In genomic region chr10:132382231-132382922, GRCh38 we compare ENCODE assay signal across 9 cellular contexts. TPM values are rescaled to one million over a fixed set of nuclear protein-coding genes. Genes with fewer than 3 reads are reported as not detected.
A peak's percentile ranks its signal among the peaks of the same experiment; 100 is the strongest.
DNase-seq lines count a peak whose midpoint lies in the region; ATAC-seq, FAIRE-seq and TF ChIP-seq lines count a peak whose summit lies in the region.
"Had no signal": no experiment of that assay in that cellular context is flagged by ENCODE, and none has a peak within 500 bp of the region (broad histone marks: within the 10 kb centered on the region; RNA-seq: fewer than 3 reads in every experiment).

No MANE protein-coding gene starts in this region.

- H3K9me3 ChIP-seq in K562 (replicated peaks; ENCODE audit: control insufficient read depth, insufficient read depth, low read depth, low read length) (no peaks in the 10 kb centered on the region), osteoblast (ENCODE audit: low read depth, low read length) (no peaks in the 10 kb centered on the region)

- TF ChIP-seq POLR2A in K562 (conservative IDR thresholded peaks at IDR 0.05): no peak

- POLR2A ChIA-PET in K562 (lab: Yijun Ruan, JAX): no interaction called here

- TF ChIP-seq EP300 in K562 (IDR thresholded peaks at IDR 0.05; ENCODE audit: low read length): no peak

- H3K36me3 ChIP-seq in K562 (ENCODE audit: control insufficient read depth, insufficient read depth, low read length): no peaks in the 10 kb centered on the region
- H3K36me3 ChIP-seq in osteoblast (ENCODE audit: insufficient read depth, low read length): no peaks in the 10 kb centered on the region

- H3K79me2 ChIP-seq in K562 (ENCODE audit: control insufficient read depth, insufficient read depth, low read length) (no peaks in the 10 kb centered on the region), osteoblast (ENCODE audit: insufficient read depth, low read length) (no peaks in the 10 kb centered on the region)

- H3K4me2 ChIP-seq in K562 (ENCODE audit: insufficient read depth, low read length) (no peak overlapping the region), osteoblast (ENCODE audit: insufficient read depth, low read length) (no peak overlapping the region)

- no peak for TF ChIP-seq RAD21 in K562 (CRISPR knock-in tag; conservative IDR thresholded peaks at IDR 0.05 in 1 of 2, IDR thresholded peaks at IDR 0.05 in 1 of 2)

- no peak for ATAC-seq in K562
- ATAC-seq in sciatic nerve: no peak
- ATAC-seq: activated CD4-positive, alpha-beta T cell treated with anti-CD3 and anti-CD28 coated beads for 36 hours had no signal

- no peak overlapping the region for H3K27ac ChIP-seq in K562 (ENCODE audit: extremely low read depth, low read depth, low read length)
- no peak overlapping the region for H3K27ac ChIP-seq in osteoblast (ENCODE audit: low read depth, low read length)

- no peak overlapping the region for H3K4me3 ChIP-seq in K562
- H3K4me3 ChIP-seq in osteoblast (ENCODE audit: insufficient read depth, low read length): no peak overlapping the region

- H3K9ac ChIP-seq in K562 (ENCODE audit: insufficient read depth in 1 of 2, low read depth in 2 of 2, low read length in 2 of 2): no peak overlapping the region

- no peaks in the 10 kb centered on the region for H4K20me1 ChIP-seq in K562 (replicated peaks; ENCODE audit: control insufficient read depth, insufficient read depth, low read length)
- no peaks in the 10 kb centered on the region for H4K20me1 ChIP-seq in osteoblast (ENCODE audit: insufficient read depth, low read length)

- DNase-seq in Daoy (ENCODE audit: low read depth): peak; percentile 85
- peak; percentile 38 for DNase-seq in LHCN-M2 (ENCODE audit: low read depth)
- DNase-seq in K562 (ENCODE audit: extremely low read depth in 1 of 4, low spot score in 3 of 4): no peak
- peak; percentile 15 for DNase-seq in osteoblast (ENCODE audit: insufficient read length, low spot score, missing footprints)
- no peak for DNase-seq in T-helper 9 cell
- no peak for DNase-seq in sciatic nerve (ENCODE audit: low spot score)
- DNase-seq in CD1c-positive myeloid dendritic cell (ENCODE audit: extremely low spot score): no peak
- DNase-seq: activated CD4-positive, alpha-beta T cell treated with anti-CD3 and anti-CD28 coated beads for 36 hours; substantia nigra had no signal

- no TSS peak for BruUV-seq in K562 (replicated peaks; lab: Mats Ljungman, UMichigan)

- peaks cover 0 to 19% of the 10 kb centered on the region in 2 experiments; a peak in 3 of 5 replicates for H3K27me3 ChIP-seq in K562 (ENCODE audit: control insufficient read depth in 2 of 2, insufficient read depth in 2 of 2, low read length in 2 of 2)
- H3K27me3 ChIP-seq in osteoblast (ENCODE audit: insufficient read depth, low read length): no peaks in the 10 kb centered on the region

- CTCF ChIA-PET in K562 (lab: Yijun Ruan, JAX; ENCODE audit: low intra/inter-chr PET ratio): no interaction called here

- no peak for FAIRE-seq in K562 (lab: Jason Lieb, UNC)

- H3K9me1 ChIP-seq in K562 (ENCODE audit: control insufficient read depth, insufficient read depth, low read length): no peaks in the 10 kb centered on the region

- no peak for TF ChIP-seq CTCF in K562 (IDR thresholded peaks at IDR 0.05 in 2 of 3, conservative IDR thresholded peaks at IDR 0.05 in 1 of 3; ENCODE audit: insufficient read depth in 2 of 3, low read depth in 1 of 3, low read length in 3 of 3)
- no peak for TF ChIP-seq CTCF in osteoblast (IDR thresholded peaks at IDR 0.05; ENCODE audit: extremely low read depth, low read depth, low read length)

- intact Hi-C loops in K562 (cut with micrococcal nuclease): no loop called here
- intact Hi-C loops in sciatic nerve (cut with DNase I): loop anchor here (10.0 kb wide), 1 partner anchor 262 kb away; no protein-coding TSS in a partner anchor

- H2AFZ ChIP-seq in K562 (ENCODE audit: low read depth, low read length) (0 out of 2 replicates have a peak overlapping the region, but pooled peaks have one; percentile 32), osteoblast (ENCODE audit: low read length) (no peak overlapping the region)

- in situ Hi-C loops in K562 (cut with MboI): loop anchor here (10.0 kb wide), 1 partner anchor 252 kb away; no protein-coding TSS in a partner anchor

- 29% methylated on average over 14 of the region's 16 CpGs for WGBS in K562 (ENCODE audit: insufficient coverage, low coverage, missing lambda C conversion rate)

- H3K4me1 ChIP-seq in K562 (replicated peaks in 1 of 2; ENCODE audit: control insufficient read depth in 2 of 2, insufficient read depth in 2 of 2, low read length in 2 of 2): peaks cover 5 to 17% of the 10 kb centered on the region in 2 experiments
- H3K4me1 ChIP-seq in osteoblast (ENCODE audit: insufficient read depth, low read length): no peaks in the 10 kb centered on the region

TF ChIP-seq in K562, 482 proteins besides CTCF, POLR2A, EP300 and RAD21 (continues in another document):
- TF ChIP-seq GABPB2 (CRISPR knock-in tag; conservative IDR thresholded peaks at IDR 0.05) (no peak), MTA1 (IDR thresholded peaks at IDR 0.05; ENCODE audit: borderline replicate concordance) (no peak)

RNA-seq across cellular contexts. Expression of gene PWWP2B, which starts 14.6 kb away (rescaled TPM):
- total RNA-seq in Daoy (2014; rRNA removed; shearing (Covaris generic)): 6.7 and 9.5 TPM in 2 replicates
- total RNA-seq in LHCN-M2 (2014; rRNA removed): 8.2 and 8.5 TPM in 2 replicates
- 4.2 TPM for polyA plus RNA-seq in LHCN-M2 (2012)
- 1.1 and 5.8 TPM in 2 replicates for total RNA-seq in K562 (2011; cell fraction: chromatin; rRNA removed; ENCODE audit: low replicate concordance)
- 5.5 and 6.5 TPM in 2 replicates for total RNA-seq in K562 (2011; cell fraction: nucleolus; rRNA removed)
- 3.1 and 3.2 TPM in 2 replicates for total RNA-seq in K562 (2011; cell fraction: nucleoplasm; rRNA removed)
- total RNA-seq in K562 (2014; rRNA removed): 7.5 and 10.4 TPM in 2 replicates
- 0.64 and 0.80 TPM in 2 replicates for total RNA-seq in K562 (2014; rRNA removed; fragmentation: Illumina TruSeq; extraction: Trizol)
- total RNA-seq in K562 (2015; rRNA removed; fragmentation: Illumina TruSeq; extraction: Trizol): 2.0 and 2.7 TPM in 2 replicates
- 9.2 and 9.8 TPM in 2 replicates for total RNA-seq in K562 (2021)
- polyA plus RNA-seq in K562 (2011; rRNA removed): 1.2 and 1.7 TPM in 2 replicates
- polyA plus RNA-seq in K562 (2011; cell fraction: cytosol; rRNA removed): 2.3 and 7.4 TPM in 2 replicates
- polyA plus RNA-seq in K562 (2011; cell fraction: nucleus; rRNA removed): 3.1 and 5.8 TPM in 2 replicates
- 3.8 and 4.8 TPM in 2 replicates for polyA plus RNA-seq in K562 (2012)
- 0.24 and 1.2 TPM in 2 replicates for polyA plus RNA-seq in K562 (2014; fragmentation: Illumina TruSeq; extraction: Trizol)
- polyA plus RNA-seq in K562 (2014; fragmentation: Nextera tagmentation; extraction: Ambion mirVana): under 1 TPM in 1 of 2 experiments, not detected in 1; 0.07 TPM
- 3.3 and 4.3 TPM in 2 replicates for polyA plus RNA-seq in K562 (2014; rRNA removed)
- polyA minus RNA-seq in K562 (2011; rRNA and poly(A)+ RNA removed): 0.57 and 1.3 TPM in 2 replicates
- 2.9 and 4.0 TPM in 2 replicates for polyA minus RNA-seq in K562 (2011; cell fraction: cytosol; rRNA and poly(A)+ RNA removed)
- polyA minus RNA-seq in K562 (2011; cell fraction: nucleus; rRNA and poly(A)+ RNA removed): 2.0 and 2.8 TPM in 2 replicates
- 15.3 and 18.5 TPM in 2 replicates for total RNA-seq in osteoblast
- 13.3 TPM for total RNA-seq in sciatic nerve

RNA-seq across cellular contexts. Expression of gene LRRC27, which starts 50.4 kb away (rescaled TPM):
- total RNA-seq in Daoy (2014; rRNA removed; shearing (Covaris generic)): 4.6 and 8.9 TPM in 2 replicates
- total RNA-seq in LHCN-M2 (2014; rRNA removed): 3.7 and 5.1 TPM in 2 replicates
- polyA plus RNA-seq in LHCN-M2 (2012): 5.1 TPM
- 8.1 and 11.5 TPM in 2 replicates for total RNA-seq in K562 (2011; cell fraction: chromatin; rRNA removed; ENCODE audit: low replicate concordance)
- 4.9 and 5.3 TPM in 2 replicates for total RNA-seq in K562 (2011; cell fraction: nucleolus; rRNA removed)
- total RNA-seq in K562 (2011; cell fraction: nucleoplasm; rRNA removed): 4.6 and 5.2 TPM in 2 replicates
- total RNA-seq in K562 (2014; rRNA removed): 1.00 and 2.2 TPM in 2 replicates
- total RNA-seq in K562 (2014; rRNA removed; fragmentation: Illumina TruSeq; extraction: Trizol): 1.3 and 1.5 TPM in 2 replicates
- 1.2 and 1.3 TPM in 2 replicates for total RNA-seq in K562 (2015; rRNA removed; fragmentation: Illumina TruSeq; extraction: Trizol)
- 2.3 TPM in 2 replicates for total RNA-seq in K562 (2021)
- polyA plus RNA-seq in K562 (2011; rRNA removed): 2.2 and 2.3 TPM in 2 replicates
- 1.8 and 2.2 TPM in 2 replicates for polyA plus RNA-seq in K562 (2011; cell fraction: cytosol; rRNA removed)
- 7.7 and 13.9 TPM in 2 replicates for polyA plus RNA-seq in K562 (2011; cell fraction: nucleus; rRNA removed)
- polyA plus RNA-seq in K562 (2012): 1.8 and 5.9 TPM in 2 replicates
- polyA plus RNA-seq in K562 (2014; fragmentation: Illumina TruSeq; extraction: Trizol): 1.4 and 2.6 TPM in 2 replicates
- under 1 TPM; 0.10 to 0.38 TPM for polyA plus RNA-seq in K562 (2014; fragmentation: Nextera tagmentation; extraction: Ambion mirVana)
- polyA plus RNA-seq in K562 (2014; rRNA removed): 1.7 and 2.7 TPM in 2 replicates
- polyA minus RNA-seq in K562 (2011; rRNA and poly(A)+ RNA removed): 0.93 and 1.4 TPM in 2 replicates
- polyA minus RNA-seq in K562 (2011; cell fraction: cytosol; rRNA and poly(A)+ RNA removed): 0.86 TPM in 1 of 2 replicates, not detected in the other
- polyA minus RNA-seq in K562 (2011; cell fraction: nucleus; rRNA and poly(A)+ RNA removed): 2.7 and 3.3 TPM in 2 replicates
- total RNA-seq in osteoblast: 11.2 and 13.4 TPM in 2 replicates
- 12.4 TPM for total RNA-seq in sciatic nerve

Comparison
In these comparisons a context has a peak if more than half of its experiments do, and no peak if none do; other contexts are left out.
1. DNase-seq: peak in Daoy (single experiment), LHCN-M2 (single experiment) and osteoblast (single experiment); none in K562 (0 of 4), T-helper 9 cell (single experiment), sciatic nerve (single experiment) and CD1c-positive myeloid dendritic cell (single experiment).